Comparison of ENCODE assay signal across 2 cellular contexts in genomic region chr18:61724532-61724931, GRCh38.
TF ChIP-seq lines count a peak whose summit lies in the region.

No MANE protein-coding gene starts in this region.

TF ChIP-seq in HepG2, 621 proteins besides CTCF, POLR2A, EP300 and RAD21:
- TF ChIP-seq ATF7 (IDR thresholded peaks at IDR 0.05) (peak; percentile 89), ATF7 (CRISPR knock-in tag; IDR thresholded peaks at IDR 0.05) (no peak), ZFP37 (CRISPR knock-in tag; IDR thresholded peaks at IDR 0.05; ENCODE audit: borderline replicate concordance) (no peak)

TF ChIP-seq in IMR-90, 13 proteins besides CTCF, POLR2A, EP300 and RAD21:
- TF ChIP-seq MAFK (IDR thresholded peaks at IDR 0.05; ENCODE audit: low read depth, low read length) (no peak), CEBPB (IDR thresholded peaks at IDR 0.05; ENCODE audit: low read depth, low read length) (no peak), BHLHE40 (IDR thresholded peaks at IDR 0.05; ENCODE audit: low read depth, low read length) (no peak)
